8 cellular contexts compared by ENCODE assay signal in the genomic region with DNA sequence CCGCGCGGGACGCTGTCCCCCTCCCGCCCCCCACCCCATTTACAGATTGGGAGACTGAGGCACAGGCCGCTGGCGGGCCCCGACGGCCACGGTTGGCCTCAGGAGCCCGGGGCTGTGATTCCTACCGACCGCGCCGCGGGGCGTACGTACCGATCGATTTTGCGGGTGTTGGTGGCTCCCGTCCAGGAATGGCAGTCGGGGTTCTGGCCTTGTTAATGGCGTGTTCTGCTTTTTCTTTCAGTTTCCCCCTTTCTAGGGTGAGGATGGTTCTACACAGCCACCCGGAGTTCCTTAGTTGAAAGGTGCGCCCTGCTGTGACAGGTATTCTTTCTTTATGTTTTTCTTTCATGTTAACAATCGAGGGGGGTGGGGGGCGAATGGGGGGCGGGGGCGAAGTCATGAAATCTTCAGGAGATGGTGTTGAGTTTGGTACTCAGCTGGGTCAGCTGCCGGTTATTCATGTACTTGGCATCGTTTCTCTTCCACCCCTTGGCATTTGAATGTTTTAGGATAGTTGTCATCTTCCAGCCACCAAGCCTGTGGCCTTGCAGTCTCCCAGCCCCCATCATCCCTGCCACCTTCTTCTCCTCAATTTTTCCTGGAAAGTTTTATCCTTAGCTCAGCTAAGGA. TPM values are rescaled to one million over a fixed set of nuclear protein-coding genes. Genes with fewer than 3 reads are reported as not detected.
DNase-seq lines count a peak whose midpoint lies in the region; ATAC-seq and TF ChIP-seq lines count a peak whose summit lies in the region.

No MANE protein-coding gene starts in this region.

- peak overlapping the region; percentile 88 to 92 for H3K4me3 Mint-ChIP-seq in effector memory CD8-positive, alpha-beta T cell

- H3K36me3 Mint-ChIP-seq in effector memory CD8-positive, alpha-beta T cell (ENCODE audit: insufficient read depth): peaks cover 35% of the 10 kb centered on the region

- peaks cover 39 to 43% of the 10 kb centered on the region in 2 donors for H3K4me1 Mint-ChIP-seq in effector memory CD8-positive, alpha-beta T cell (ENCODE audit: low read depth in 2 of 2)

- TF ChIP-seq CTCF in DOHH2 (IDR thresholded peaks at IDR 0.05; ENCODE audit: low read depth, low read length, poor library complexity, severe bottlenecking): no peak

- H3K27ac Mint-ChIP-seq in effector memory CD8-positive, alpha-beta T cell: peak overlapping the region; percentile 96 to 98

- H3K27me3 ChIP-seq in DOHH2 (ENCODE audit: control insufficient read depth, low read length): 0 out of 2 replicates have a peak, but pooled peaks cover 7% of the 10 kb centered on the region
- no peaks in the 10 kb centered on the region for H3K27me3 ChIP-seq in HUES64 (ENCODE audit: insufficient read depth, low read length)

- H3F3A ChIP-seq in DOHH2 (ENCODE audit: control insufficient read depth, insufficient read depth): no peaks in the 10 kb centered on the region

- H3K4me1 ChIP-seq in DOHH2 (ENCODE audit: control insufficient read depth, low read length) (peaks cover 33% of the 10 kb centered on the region), HUES64 (ENCODE audit: insufficient read depth, low read length) (peaks cover 20% of the 10 kb centered on the region), mesodermal cell (ENCODE audit: control insufficient read depth, insufficient read depth, low read length, poor library complexity, severe bottlenecking) (peaks cover 4% of the 10 kb centered on the region)

- H3K9me3 ChIP-seq in DOHH2 (ENCODE audit: control insufficient read depth, insufficient read depth, low read length) (no peaks in the 10 kb centered on the region), HUES64 (ENCODE audit: insufficient read depth, low read depth, low read length) (no peaks in the 10 kb centered on the region), mesodermal cell (ENCODE audit: control insufficient read depth, low read length) (no peaks in the 10 kb centered on the region)

- H3K27ac ChIP-seq in DOHH2 (ENCODE audit: low read depth, low read length) (no peak overlapping the region), HUES64 (ENCODE audit: low read depth, low read length) (no peak overlapping the region; the same call in 1 of the 2 replicates), mesodermal cell (ENCODE audit: low read depth, low read length, severe bottlenecking) (no peak overlapping the region), temporal lobe (ENCODE audit: low read depth, low read length) (peak overlapping the region; percentile 73)

- H3K36me3 ChIP-seq in DOHH2 (ENCODE audit: control insufficient read depth, low read length) (peaks cover 3% of the 10 kb centered on the region; the same call in 1 of the 2 replicates), HUES64 (ENCODE audit: insufficient read depth, low read length) (no peaks in the 10 kb centered on the region), mesodermal cell (ENCODE audit: control insufficient read depth, insufficient read depth, low read length) (no peaks in the 10 kb centered on the region)

- WGBS in HUES64: under 1% methylated on average over 26 of the region's 32 CpGs
- WGBS in mesodermal cell (ENCODE audit: insufficient coverage in 2 of 2), 2 experiments: 0 to 1% methylated on average over 17 to 19 of the region's 32 CpGs

- peak overlapping the region; percentile 38; the same call in 1 of the 2 replicates for H3K9ac ChIP-seq in HUES64 (ENCODE audit: low read depth, low read length)

- H3K4me3 ChIP-seq in DOHH2 (ENCODE audit: low read length): peak overlapping the region; percentile 79
- H3K4me3 ChIP-seq in HUES64 (ENCODE audit: low read length): peak overlapping the region; percentile 73
- peak overlapping the region; percentile 67 for H3K4me3 ChIP-seq in mesodermal cell (ENCODE audit: extremely low read depth, insufficient read depth, low read length, poor library complexity, severe bottlenecking)

- no peaks in the 10 kb centered on the region for H3K27me3 Mint-ChIP-seq in effector memory CD8-positive, alpha-beta T cell

- DNase-seq in activated CD4-positive, alpha-beta T cell treated with anti-CD3 and anti-CD28 coated beads, Interleukin-2, amount 50 U/mL, for 1 hour: peak; percentile 38
- peak; percentile 59 to 69 (median 62) for DNase-seq in effector memory CD8-positive, alpha-beta T cell

- no peaks in the 10 kb centered on the region for H4K20me1 ChIP-seq in DOHH2 (ENCODE audit: control insufficient read depth, insufficient read depth, low read depth, low read length)

- peak; percentile 15 for ATAC-seq in effector memory CD8-positive, alpha-beta T cell (replicated peaks)
- ATAC-seq in HG03097 (IDR thresholded peaks at IDR 0.05; ENCODE audit: low FRiP score, unreplicated experiment) (no peak), GM19397 (IDR thresholded peaks at IDR 0.05; ENCODE audit: unreplicated experiment) (no peak)

- H3K79me2 ChIP-seq in DOHH2 (ENCODE audit: control insufficient read depth, low read length): no peaks in the 10 kb centered on the region

- H3K9me2 ChIP-seq in DOHH2 (replicated peaks; ENCODE audit: control insufficient read depth, low read length): no peaks in the 10 kb centered on the region

- H3K9me3 Mint-ChIP-seq in effector memory CD8-positive, alpha-beta T cell: no peaks in the 10 kb centered on the region

- H3K4me2 ChIP-seq in DOHH2 (ENCODE audit: low read length): peak overlapping the region; percentile 76

RNA-seq across cellular contexts. Expression of gene CYLD, which starts 0.8 kb away (rescaled TPM):
- 8.9 TPM for polyA plus RNA-seq in HUES64 (2013, experiment 1 of 2)
- 7.5 TPM for polyA plus RNA-seq in HUES64 (2013, experiment 2 of 2)
- 13.9 TPM for polyA plus RNA-seq in mesodermal cell (2013, experiment 1 of 2)
- 11.7 TPM for polyA plus RNA-seq in mesodermal cell (2013, experiment 2 of 2)
- 31.7 TPM for total RNA-seq in temporal lobe

RNA-seq across cellular contexts. Expression of gene NOD2, which starts 49.2 kb away (rescaled TPM):
- 0.10 TPM for polyA plus RNA-seq in HUES64 (2013, experiment 1 of 2)
- 0.44 TPM for polyA plus RNA-seq in HUES64 (2013, experiment 2 of 2)
- 0.07 TPM for polyA plus RNA-seq in mesodermal cell (2013, experiment 1 of 2)
- 0.05 TPM for polyA plus RNA-seq in mesodermal cell (2013, experiment 2 of 2)
- 0.49 TPM for total RNA-seq in temporal lobe
